Comparison of ENCODE assay signal across 18 cellular contexts in genomic region chr17:9185142-9185541, GRCh38.
"Had no signal": no experiment of that assay in that cellular context is flagged by ENCODE, and none has a peak within 500 bp of the region (broad histone marks: within the 10 kb centered on the region; RNA-seq: fewer than 3 reads in every experiment).

No MANE protein-coding gene starts in this region.

- H3K4me1 ChIP-seq: breast epithelium had no signal

- H3K4me3 Mint-ChIP-seq: activated T-helper 17 cell treated with anti-CD3 and anti-CD28 coated beads, Interleukin-2, amount 50 U/mL, for 72 hours; dendritic cell treated with granulocyte-macrophage colony-stimulating factor and Interleukin-4, amounts not matched to agents 40 ng/mL and 50 ng/mL, for 4 days; effector memory CD8-positive, alpha-beta T cell; memory B cell; naive thymus-derived CD8-positive, alpha-beta T cell; stimulated activated naive B cell treated with anti-CD40 and anti-IgM and Interleukin-4, amounts not matched to agents 10 μg/mL and 1 μg/mL and 100 μg/mL, for 72 hours had no signal

- H3K27me3 ChIP-seq: breast epithelium had no signal

- H3K27ac ChIP-seq: breast epithelium, neutrophil had no signal

- H3K4me1 Mint-ChIP-seq: activated T-helper 17 cell treated with anti-CD3 and anti-CD28 coated beads, Interleukin-2, amount 50 U/mL, for 72 hours; memory B cell had no signal

- DNase-seq: activated CD4-positive, alpha-beta T cell treated with anti-CD3 and anti-CD28 coated beads for 1 hour; activated CD4-positive, alpha-beta T cell treated with anti-CD3 and anti-CD28 coated beads, Interleukin-2, amount 50 U/mL, for 4 hours; activated naive CD4-positive, alpha-beta T cell treated with Interleukin-2 at 50 U/mL for 16 hours; activated T-cell treated with anti-CD3 and anti-CD28 coated beads for 4 hours; effector memory CD8-positive, alpha-beta T cell; left ventricle myocardium superior; mucosa of descending colon; naive thymus-derived CD8-positive, alpha-beta T cell; retina; stimulated activated CD4-positive, alpha-beta T cell treated with anti-CD3 and anti-CD28 coated beads, Interleukin-2, amount 100 ng/mL, for 48 hours; stimulated activated naive B cell treated with anti-CD40 and anti-IgM and Interleukin-4, amounts not matched to agents 10 μg/mL and 1 μg/mL and 100 μg/mL, for 72 hours; T-helper 1 cell; trophoblast cell had no signal

- H3K9me3 ChIP-seq: breast epithelium, mucosa of descending colon, neutrophil had no signal

- H3K9me3 Mint-ChIP-seq: activated T-helper 17 cell treated with anti-CD3 and anti-CD28 coated beads, Interleukin-2, amount 50 U/mL, for 72 hours; dendritic cell treated with granulocyte-macrophage colony-stimulating factor and Interleukin-4, amounts not matched to agents 40 ng/mL and 50 ng/mL, for 4 days; effector memory CD8-positive, alpha-beta T cell; memory B cell; naive thymus-derived CD8-positive, alpha-beta T cell; stimulated activated naive B cell treated with anti-CD40 and anti-IgM and Interleukin-4, amounts not matched to agents 10 μg/mL and 1 μg/mL and 100 μg/mL, for 72 hours had no signal

- H3K36me3 Mint-ChIP-seq: memory B cell; naive thymus-derived CD8-positive, alpha-beta T cell; stimulated activated naive B cell treated with anti-CD40 and anti-IgM and Interleukin-4, amounts not matched to agents 10 μg/mL and 1 μg/mL and 100 μg/mL, for 72 hours had no signal

- ATAC-seq: activated T-helper 17 cell treated with anti-CD3 and anti-CD28 coated beads, Interleukin-2, amount 50 U/mL, for 72 hours; effector memory CD8-positive, alpha-beta T cell; left ventricle myocardium superior; mucosa of descending colon; naive thymus-derived CD8-positive, alpha-beta T cell; stimulated activated naive B cell treated with anti-CD40 and anti-IgM and Interleukin-4, amounts not matched to agents 10 μg/mL and 1 μg/mL and 100 μg/mL, for 72 hours had no signal

- H3K36me3 ChIP-seq: breast epithelium, neutrophil had no signal

- H3K4me3 ChIP-seq: breast epithelium, mucosa of descending colon had no signal
